ENCODE assay signal across 23 cellular contexts in the genomic region with DNA sequence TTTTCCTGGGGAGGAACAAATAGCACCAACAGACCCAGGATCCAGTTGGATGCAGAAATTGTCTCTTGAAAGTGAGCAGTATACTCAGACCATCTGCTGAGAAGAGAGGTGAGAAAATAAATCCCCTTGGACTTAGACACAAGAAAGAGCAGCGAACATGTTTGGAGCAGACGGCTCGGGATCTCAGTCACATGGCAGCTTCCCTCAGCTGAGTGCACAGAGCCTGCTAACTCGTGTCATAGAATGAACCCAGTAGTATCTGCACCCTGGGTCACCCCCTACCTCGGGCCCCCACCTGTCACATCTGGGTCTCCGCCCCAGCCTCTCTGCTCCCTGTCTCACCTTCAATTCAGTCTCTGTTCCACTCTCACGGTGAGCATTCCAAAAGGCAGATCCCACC.
DNase-seq lines count a peak whose midpoint lies in the region; ATAC-seq and TF ChIP-seq lines count a peak whose summit lies in the region.
"Had no signal": no experiment of that assay in that cellular context is flagged by ENCODE, and none has a peak within 500 bp of the region (broad histone marks: within the 10 kb centered on the region; RNA-seq: fewer than 3 reads in every experiment).

No MANE protein-coding gene starts in this region.

- peaks cover 14% of the 10 kb centered on the region for H3K4me1 Mint-ChIP-seq in glutamatergic neuron (ENCODE audit: low read depth, unreplicated experiment)
- H3K4me1 Mint-ChIP-seq in stimulated activated effector memory CD8-positive, alpha-beta T cell treated with anti-CD3 and anti-CD28 coated beads, Interleukin-12 subunit alpha, Interleukin-12 subunit beta, amount 100 ng/mL, for 72 hours, result peaks cover 6% of the 10 kb centered on the region
- H3K4me1 Mint-ChIP-seq in activated T-helper 1 cell treated with anti-CD3 and anti-CD28 coated beads, Interleukin-12 subunit alpha, Interleukin-12 subunit beta, Interleukin-2, Interleukin-4 antibody, amounts not matched to agents 30 ng/mL and 10 ng/mL and 1 ng/mL, durations not matched to agents 14 hours and 24 hours and 36 hours (ENCODE audit: low read depth), result no peaks in the 10 kb centered on the region
- H3K4me1 Mint-ChIP-seq: CD14-positive monocyte had no signal

- peak overlapping the region; percentile 6 for H3K27ac Mint-ChIP-seq in glutamatergic neuron (ENCODE audit: unreplicated experiment)
- H3K27ac Mint-ChIP-seq in stimulated activated effector memory CD8-positive, alpha-beta T cell treated with anti-CD3 and anti-CD28 coated beads, Interleukin-12 subunit alpha, Interleukin-12 subunit beta, amount 100 ng/mL, for 72 hours, result peak overlapping the region; percentile 63
- no peak overlapping the region for H3K27ac Mint-ChIP-seq in activated T-helper 1 cell treated with anti-CD3 and anti-CD28 coated beads, Interleukin-12 subunit alpha, Interleukin-12 subunit beta, Interleukin-2, Interleukin-4 antibody, amounts not matched to agents 30 ng/mL and 10 ng/mL and 1 ng/mL, durations not matched to agents 14 hours and 24 hours and 36 hours
- H3K27ac Mint-ChIP-seq: GM23338, H9, HFFc6 had no signal

- TF ChIP-seq CTCF in glutamatergic neuron (IDR thresholded peaks at IDR 0.05; ENCODE audit: partially characterized antibody, unreplicated experiment), result no peak

- DNase-seq in NCI-H524 (lab: John Stamatoyannopoulos, UW) (peak; percentile 35 to 74), NCI-H82 (lab: John Stamatoyannopoulos, UW) (peak; percentile 44), glutamatergic neuron (no peak), HPDE6-E6E7 (ENCODE audit: extremely low spot score) (no peak)
- DNase-seq in stimulated activated effector memory CD8-positive, alpha-beta T cell treated with anti-CD3 and anti-CD28 coated beads, Interleukin-12 subunit alpha, Interleukin-12 subunit beta, amount 100 ng/mL, for 72 hours (ENCODE audit: low spot score in 2 of 2), result no peak
- DNase-seq in effector CD8-positive, alpha-beta T cell (lab: John Stamatoyannopoulos, UW), result no peak
- DNase-seq in activated T-helper 1 cell treated with anti-CD3 and anti-CD28 coated beads, Interleukin-12 subunit alpha, Interleukin-12 subunit beta, Interleukin-2, Interleukin-4 antibody, amounts not matched to agents 30 ng/mL and 10 ng/mL and 1 ng/mL, durations not matched to agents 14 hours and 24 hours and 36 hours (ENCODE audit: low spot score), result no peak
- DNase-seq: 8988T; ACHN; AML-193; BE2C; CD4-positive, alpha-beta T cell; CD8-positive, alpha-beta memory T cell; DMS 273 treated with DMSO at 0.1 percent for 48 hours; DMS79; EL; GDM1; H9; HFFc6 had no signal

- H3K9me3 Mint-ChIP-seq in glutamatergic neuron (ENCODE audit: unreplicated experiment), result peaks cover 2% of the 10 kb centered on the region
- H3K9me3 Mint-ChIP-seq in stimulated activated effector memory CD8-positive, alpha-beta T cell treated with anti-CD3 and anti-CD28 coated beads, Interleukin-12 subunit alpha, Interleukin-12 subunit beta, amount 100 ng/mL, for 72 hours, result peaks cover 7% of the 10 kb centered on the region
- H3K9me3 Mint-ChIP-seq in activated T-helper 1 cell treated with anti-CD3 and anti-CD28 coated beads, Interleukin-12 subunit alpha, Interleukin-12 subunit beta, Interleukin-2, Interleukin-4 antibody, amounts not matched to agents 30 ng/mL and 10 ng/mL and 1 ng/mL, durations not matched to agents 14 hours and 24 hours and 36 hours, result peaks cover 6% of the 10 kb centered on the region
- H3K9me3 Mint-ChIP-seq: CD4-positive, alpha-beta T cell had no signal

- ATAC-seq in stimulated activated effector memory CD8-positive, alpha-beta T cell treated with anti-CD3 and anti-CD28 coated beads, Interleukin-12 subunit alpha, Interleukin-12 subunit beta, amount 100 ng/mL, for 72 hours, result no peak
- ATAC-seq: A549, GM12878 had no signal

- no peaks in the 10 kb centered on the region for H3K27me3 Mint-ChIP-seq in glutamatergic neuron (ENCODE audit: unreplicated experiment)
- H3K27me3 Mint-ChIP-seq in activated T-helper 1 cell treated with anti-CD3 and anti-CD28 coated beads, Interleukin-12 subunit alpha, Interleukin-12 subunit beta, Interleukin-2, Interleukin-4 antibody, amounts not matched to agents 30 ng/mL and 10 ng/mL and 1 ng/mL, durations not matched to agents 14 hours and 24 hours and 36 hours (ENCODE audit: insufficient read depth), result no peaks in the 10 kb centered on the region
- H3K27me3 Mint-ChIP-seq: CD4-positive, alpha-beta T cell had no signal

- H3K4me3 Mint-ChIP-seq in glutamatergic neuron (ENCODE audit: unreplicated experiment), result no peak overlapping the region
- H3K4me3 Mint-ChIP-seq in stimulated activated effector memory CD8-positive, alpha-beta T cell treated with anti-CD3 and anti-CD28 coated beads, Interleukin-12 subunit alpha, Interleukin-12 subunit beta, amount 100 ng/mL, for 72 hours, result no peak overlapping the region
- no peak overlapping the region for H3K4me3 Mint-ChIP-seq in activated T-helper 1 cell treated with anti-CD3 and anti-CD28 coated beads, Interleukin-12 subunit alpha, Interleukin-12 subunit beta, Interleukin-2, Interleukin-4 antibody, amounts not matched to agents 30 ng/mL and 10 ng/mL and 1 ng/mL, durations not matched to agents 14 hours and 24 hours and 36 hours
- H3K4me3 Mint-ChIP-seq: CD14-positive monocyte; CD4-positive, alpha-beta T cell; CD8-positive, alpha-beta memory T cell; GM23338; H9; HFFc6 had no signal

- H3K36me3 Mint-ChIP-seq in glutamatergic neuron (ENCODE audit: unreplicated experiment), result no peaks in the 10 kb centered on the region
- H3K36me3 Mint-ChIP-seq in stimulated activated effector memory CD8-positive, alpha-beta T cell treated with anti-CD3 and anti-CD28 coated beads, Interleukin-12 subunit alpha, Interleukin-12 subunit beta, amount 100 ng/mL, for 72 hours, result no peaks in the 10 kb centered on the region
- H3K36me3 Mint-ChIP-seq in activated T-helper 1 cell treated with anti-CD3 and anti-CD28 coated beads, Interleukin-12 subunit alpha, Interleukin-12 subunit beta, Interleukin-2, Interleukin-4 antibody, amounts not matched to agents 30 ng/mL and 10 ng/mL and 1 ng/mL, durations not matched to agents 14 hours and 24 hours and 36 hours (ENCODE audit: low read depth), result no peaks in the 10 kb centered on the region
- H3K36me3 Mint-ChIP-seq: CD14-positive monocyte; CD8-positive, alpha-beta memory T cell had no signal

- intact Hi-C loops in activated T-helper 1 cell treated with anti-CD3 and anti-CD28 coated beads, Interleukin-12 subunit alpha, Interleukin-12 subunit beta, Interleukin-2, Interleukin-4 antibody, amounts not matched to agents 30 ng/mL and 10 ng/mL and 1 ng/mL, durations not matched to agents 14 hours and 24 hours and 36 hours (cut with micrococcal nuclease), result no loop called here

Comparison
In these comparisons a context has a peak if more than half of its experiments do, and no peak if none do; other contexts are left out.
1. DNase-seq: peak in NCI-H524 (2 of 2) and NCI-H82 (single experiment); none in glutamatergic neuron (single experiment), stimulated activated effector memory CD8-positive, alpha-beta T cell treated with anti-CD3 and anti-CD28 coated beads, Interleukin-12 subunit alpha, Interleukin-12 subunit beta, amount 100 ng/mL, for 72 hours (0 of 2), effector CD8-positive, alpha-beta T cell (single experiment), HPDE6-E6E7 (single experiment) and activated T-helper 1 cell treated with anti-CD3 and anti-CD28 coated beads, Interleukin-12 subunit alpha, Interleukin-12 subunit beta, Interleukin-2, Interleukin-4 antibody, amounts not matched to agents 30 ng/mL and 10 ng/mL and 1 ng/mL, durations not matched to agents 14 hours and 24 hours and 36 hours (single experiment).